In the genomic region with DNA sequence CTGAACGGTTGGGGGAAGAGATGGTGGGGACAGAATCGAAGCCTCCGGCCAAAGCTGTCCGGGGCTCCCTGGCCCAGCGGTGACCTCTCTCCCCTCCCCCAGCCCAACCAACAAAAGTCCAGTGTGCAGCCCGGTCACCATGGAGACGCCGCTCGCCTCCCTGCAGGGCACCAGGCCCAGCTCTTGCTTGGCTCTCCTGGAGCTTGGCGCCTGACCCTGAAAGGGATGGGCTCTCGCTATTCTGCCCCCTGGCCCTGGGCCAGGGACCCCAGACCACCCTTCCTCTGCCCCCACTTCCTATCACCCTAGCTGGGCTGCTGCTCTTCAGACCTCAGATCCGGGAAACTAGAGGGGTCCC, we compare ENCODE assay signal across 8 cellular contexts. TPM values are rescaled to one million over a fixed set of nuclear protein-coding genes. Genes with fewer than 3 reads are reported as not detected.
DNase-seq lines count a peak whose midpoint lies in the region; ATAC-seq and TF ChIP-seq lines count a peak whose summit lies in the region.

No MANE protein-coding gene starts in this region.

- peak in 1 of 2 donors; percentile 53 for TF ChIP-seq EP300 in tibial nerve (IDR thresholded peaks at IDR 0.05)

- H3K27ac ChIP-seq in heart right ventricle = no peak overlapping the region
- peak overlapping the region; percentile 94 for H3K27ac ChIP-seq in angular gyrus (ENCODE audit: low read depth, low read length)
- H3K27ac ChIP-seq in tibial nerve = peak overlapping the region; percentile 55 to 88 (median 81)

- ATAC-seq in heart right ventricle (no peak), left lobe of liver (peak; percentile 74), GM21423 (IDR thresholded peaks at IDR 0.05; ENCODE audit: unreplicated experiment) (no peak), HG03135 (IDR thresholded peaks at IDR 0.05; ENCODE audit: unreplicated experiment) (no peak)

- no peaks in the 10 kb centered on the region for H3K36me3 ChIP-seq in heart right ventricle
- no peaks in the 10 kb centered on the region for H3K36me3 ChIP-seq in tibial nerve

- TF ChIP-seq CTCF in heart right ventricle (IDR thresholded peaks at IDR 0.05) (no peak), tibial nerve (IDR thresholded peaks at IDR 0.05) (no peak)

- H3K27me3 ChIP-seq in heart right ventricle (peaks cover 0 to 32% (median 4%) of the 10 kb centered on the region in 7 donors), tibial nerve (peaks cover 0 to 4% of the 10 kb centered on the region in 2 donors)

- H3K4me1 ChIP-seq in heart right ventricle (peaks cover 19 to 52% (median 40%) of the 10 kb centered on the region in 9 donors), tibial nerve (peaks cover 0 to 74% (median 43%) of the 10 kb centered on the region in 4 donors)

- DNase-seq in heart right ventricle (no peak), cardiac septum (ENCODE audit: low spot score) (no peak), left lobe of liver (ENCODE audit: low spot score) (peak; percentile 90), tibial nerve (ENCODE audit: low spot score in 2 of 2) (peak in 1 of 2 donors; percentile 38), HUDEP-2 (lab: John Stamatoyannopoulos, UW; ENCODE audit: unreplicated experiment in 76 of 76) (no peak)

- H3K9me3 ChIP-seq in heart right ventricle (no peaks in the 10 kb centered on the region), tibial nerve (no peaks in the 10 kb centered on the region)

- 25 to 29% methylated on average over 12 of the region's 12 CpGs for WGBS in heart right ventricle, 2 donors
- 13 to 14% methylated on average over 3 to 7 of the region's 12 CpGs for WGBS in tibial nerve, 2 donors

- H3K4me3 ChIP-seq in heart right ventricle (peak overlapping the region in 9 of 10 donors; percentile 66 to 94 (median 74)), tibial nerve (peak overlapping the region; percentile 49 to 89 (median 66))

- TF ChIP-seq POLR2A in tibial nerve (IDR thresholded peaks at IDR 0.05) = no peak

- intact Hi-C loops in heart right ventricle (cut with DNase I) (loop anchor here in 2 of 10 donors (10.0 kb wide), 1 partner anchor 339 kb away; no protein-coding TSS in a partner anchor), cardiac septum (cut with DNase I) (no loop called here)

RNA-seq across cellular contexts. Expression of a gene that starts 1.3 kb away (rescaled TPM):
- 10 to 100 TPM; 51.4 to 77.2 (median 60.5) TPM for total RNA-seq in heart right ventricle
- 100 to 1,000 TPM in 1 of 2 donors, 10 to 100 TPM in 1; 54.0 to 103 TPM for polyA plus RNA-seq in heart right ventricle
- 73.3 TPM for total RNA-seq in cardiac septum
- 60.0 TPM for total RNA-seq in left lobe of liver
- 100 to 1,000 TPM in 3 of 4 donors, 10 to 100 TPM in 1; 78.8 to 131 (median 108) TPM for total RNA-seq in tibial nerve

RNA-seq across cellular contexts. Expression of a gene that starts 4.7 kb away (rescaled TPM):
- 10 to 100 TPM; 23.3 to 40.3 (median 31.0) TPM for total RNA-seq in heart right ventricle
- 10 to 100 TPM; 37.3 to 91.1 TPM for polyA plus RNA-seq in heart right ventricle
- 36.6 TPM for total RNA-seq in cardiac septum
- total RNA-seq in left lobe of liver = 37.1 TPM
- 10 to 100 TPM; 43.7 to 98.7 (median 78.6) TPM for total RNA-seq in tibial nerve

RNA-seq across cellular contexts. Expression of a gene that starts 10.0 kb away (rescaled TPM):
- total RNA-seq in heart right ventricle = 1 to 10 TPM in 1 of 10 donors, under 1 TPM in 8, not detected in 1; 0.21 to 1.0 (median 0.30) TPM
- polyA plus RNA-seq in heart right ventricle = 1 to 10 TPM in 1 of 2 donors, under 1 TPM in 1; 0.77 to 1.7 TPM
- 0.16 TPM for total RNA-seq in cardiac septum
- total RNA-seq in left lobe of liver = 0.38 TPM
- 1 to 10 TPM in 2 of 4 donors, under 1 TPM in 2; 0.63 to 7.5 (median 3.0) TPM for total RNA-seq in tibial nerve

RNA-seq across cellular contexts. Expression of a gene that starts 10.6 kb away (rescaled TPM):
- total RNA-seq in heart right ventricle = under 1 TPM in 6 of 10 donors, not detected in 4; 0.07 to 0.64 (median 0.12) TPM
- polyA plus RNA-seq in heart right ventricle = under 1 TPM; 0.04 to 0.07 TPM
- total RNA-seq in cardiac septum = 1.5 TPM
- 0.30 TPM for total RNA-seq in left lobe of liver
- 1 to 10 TPM; 1.5 to 5.7 (median 3.5) TPM for total RNA-seq in tibial nerve

RNA-seq across cellular contexts. Expression of a gene that starts 10.7 kb away (rescaled TPM):
- total RNA-seq in heart right ventricle = 10 to 100 TPM in 7 of 10 donors, 1 to 10 TPM in 3; 5.1 to 23.3 (median 10.6) TPM
- 10 to 100 TPM; 17.9 to 80.0 TPM for polyA plus RNA-seq in heart right ventricle
- 10.9 TPM for total RNA-seq in cardiac septum
- total RNA-seq in left lobe of liver = 1.2 TPM
- 10 to 100 TPM in 1 of 4 donors, 1 to 10 TPM in 3; 3.5 to 18.0 (median 6.3) TPM for total RNA-seq in tibial nerve

Comparison
In these comparisons a context has a peak if more than half of its experiments do, and no peak if none do; other contexts are left out.
1. H3K27ac ChIP-seq: peak in angular gyrus (single experiment) and tibial nerve (4 of 4); none in heart right ventricle (0 of 10).